ENCODE assay signal across 1 cellular context in genomic region chr13:61664821-61665705, GRCh38.
TF ChIP-seq lines count a peak whose summit lies in the region.

No MANE protein-coding gene starts in this region.

TF ChIP-seq in HepG2, 621 proteins besides CTCF, POLR2A, EP300 and RAD21 (continued from another document and continues in another):
- no peak for TF ChIP-seq FUBP1 (CRISPR knock-in tag; IDR thresholded peaks at IDR 0.05; ENCODE audit: borderline replicate concordance)
- TF ChIP-seq GATAD1 (CRISPR knock-in tag; IDR thresholded peaks at IDR 0.05) = peak; percentile 75
- TF ChIP-seq BHLHE40 (IDR thresholded peaks at IDR 0.05; ENCODE audit: low read length) = peak; percentile 37; the same call in 1 of the 2 replicates
- no peak for TF ChIP-seq ZNF281 (CRISPR knock-in tag; IDR thresholded peaks at IDR 0.05; ENCODE audit: borderline replicate concordance)
- peak; percentile 89 for TF ChIP-seq FOXA1 (IDR thresholded peaks at IDR 0.05)
- TF ChIP-seq FOXA1 (CRISPR knock-in tag; IDR thresholded peaks at IDR 0.05) = peak; percentile 96
- TF ChIP-seq ZMAT5 (CRISPR knock-in tag; IDR thresholded peaks at IDR 0.05; ENCODE audit: borderline replicate concordance, low read depth) = no peak
- no peak for TF ChIP-seq NCOA5 (CRISPR knock-in tag; IDR thresholded peaks at IDR 0.05)
- TF ChIP-seq RCOR2 (CRISPR knock-in tag; IDR thresholded peaks at IDR 0.05) = peak; percentile 94; the same call in 1 of the 2 replicates
- peak; percentile 72 for TF ChIP-seq TEAD3 (CRISPR knock-in tag; optimal IDR thresholded peaks at IDR 0.05; ENCODE audit: borderline replicate concordance)
- TF ChIP-seq ZNF510 (CRISPR knock-in tag; IDR thresholded peaks at IDR 0.05; ENCODE audit: low read depth) = no peak
- no peak for TF ChIP-seq ZNF678 (CRISPR knock-in tag; IDR thresholded peaks at IDR 0.05)
- no peak for TF ChIP-seq ATRX (CRISPR knock-in tag; IDR thresholded peaks at IDR 0.05; ENCODE audit: borderline replicate concordance)
- TF ChIP-seq ZNF20 (CRISPR knock-in tag; IDR thresholded peaks at IDR 0.05) = no peak
- TF ChIP-seq ZNF552 (CRISPR knock-in tag; IDR thresholded peaks at IDR 0.05; ENCODE audit: borderline replicate concordance) = no peak
- peak; percentile 82 for TF ChIP-seq IRF2 (CRISPR knock-in tag; IDR thresholded peaks at IDR 0.05)
- TF ChIP-seq DNMT3B (CRISPR knock-in tag; conservative IDR thresholded peaks at IDR 0.05) = no peak
- no peak for TF ChIP-seq GMEB2 (CRISPR knock-in tag; IDR thresholded peaks at IDR 0.05; ENCODE audit: low read depth)
- TF ChIP-seq MTA3 (CRISPR knock-in tag; IDR thresholded peaks at IDR 0.05) = no peak
- no peak; the same call in 1 of the 2 replicates for TF ChIP-seq PLSCR1 (CRISPR knock-in tag; IDR thresholded peaks at IDR 0.05; ENCODE audit: borderline replicate concordance)
- peak; percentile 99 for TF ChIP-seq ZSCAN9 (CRISPR knock-in tag; IDR thresholded peaks at IDR 0.05; ENCODE audit: borderline replicate concordance)
- TF ChIP-seq CREM (IDR thresholded peaks at IDR 0.05) = 0 out of 2 replicates have a peak, but pooled peaks have one; percentile 14
- TF ChIP-seq CREM (CRISPR knock-in tag; IDR thresholded peaks at IDR 0.05) = no peak
- TF ChIP-seq ZFP36 (IDR thresholded peaks at IDR 0.05; ENCODE audit: borderline replicate concordance, low read depth, low read length, partially characterized antibody) = no peak
- 0 out of 2 replicates have a peak, but pooled peaks have one; percentile 24 for TF ChIP-seq ZNF747 (CRISPR knock-in tag; IDR thresholded peaks at IDR 0.05; ENCODE audit: borderline replicate concordance)
- no peak for TF ChIP-seq MAZ (IDR thresholded peaks at IDR 0.05; ENCODE audit: borderline replicate concordance, low read depth, low read length)
- TF ChIP-seq MAZ (CRISPR knock-in tag; IDR thresholded peaks at IDR 0.05; ENCODE audit: low read depth) = 0 out of 2 replicates have a peak, but pooled peaks have one; percentile 44
- peak; percentile 47 to 65 for TF ChIP-seq MAFK (conservative IDR thresholded peaks at IDR 0.05 in 1 of 2, IDR thresholded peaks at IDR 0.05 in 1 of 2; ENCODE audit: low read length in 2 of 2)
- peak; percentile 79 for TF ChIP-seq CEBPG (CRISPR knock-in tag; IDR thresholded peaks at IDR 0.05)
- TF ChIP-seq ZMYM4 (CRISPR knock-in tag; IDR thresholded peaks at IDR 0.05) = peak; percentile 85
- TF ChIP-seq THYN1 (CRISPR knock-in tag; IDR thresholded peaks at IDR 0.05; ENCODE audit: borderline replicate concordance, low read depth) = no peak
- TF ChIP-seq FOXP1 (IDR thresholded peaks at IDR 0.05) = no peak
- TF ChIP-seq FOXP1 (CRISPR knock-in tag; IDR thresholded peaks at IDR 0.05) = peak; percentile 95
- TF ChIP-seq MXD1 (CRISPR knock-in tag; IDR thresholded peaks at IDR 0.05) = peak; percentile 28; the same call in 1 of the 2 replicates
- TF ChIP-seq ZNF589 (CRISPR knock-in tag; conservative IDR thresholded peaks at IDR 0.05) = peak; percentile 81; the same call in 1 of the 2 replicates
- peak; percentile 41; the same call in 1 of the 2 replicates for TF ChIP-seq DRAP1 (CRISPR knock-in tag; IDR thresholded peaks at IDR 0.05)
- TF ChIP-seq BATF2 (CRISPR knock-in tag; IDR thresholded peaks at IDR 0.05) = no peak
- TF ChIP-seq ZHX2 (IDR thresholded peaks at IDR 0.05; ENCODE audit: low read depth) = no peak
- no peak for TF ChIP-seq ZHX2 (CRISPR knock-in tag; IDR thresholded peaks at IDR 0.05; ENCODE audit: borderline replicate concordance)
- TF ChIP-seq ZNF33B (CRISPR knock-in tag; IDR thresholded peaks at IDR 0.05) = no peak
- TF ChIP-seq AHDC1 (CRISPR knock-in tag; IDR thresholded peaks at IDR 0.05; ENCODE audit: borderline replicate concordance) = peak; percentile 87; the same call in 1 of the 2 replicates
- TF ChIP-seq JARID2 (CRISPR knock-in tag; IDR thresholded peaks at IDR 0.05; ENCODE audit: insufficient replicate concordance) = no peak
- peak; percentile 86 for TF ChIP-seq SALL1 (CRISPR knock-in tag; IDR thresholded peaks at IDR 0.05)
